In the genomic region with DNA sequence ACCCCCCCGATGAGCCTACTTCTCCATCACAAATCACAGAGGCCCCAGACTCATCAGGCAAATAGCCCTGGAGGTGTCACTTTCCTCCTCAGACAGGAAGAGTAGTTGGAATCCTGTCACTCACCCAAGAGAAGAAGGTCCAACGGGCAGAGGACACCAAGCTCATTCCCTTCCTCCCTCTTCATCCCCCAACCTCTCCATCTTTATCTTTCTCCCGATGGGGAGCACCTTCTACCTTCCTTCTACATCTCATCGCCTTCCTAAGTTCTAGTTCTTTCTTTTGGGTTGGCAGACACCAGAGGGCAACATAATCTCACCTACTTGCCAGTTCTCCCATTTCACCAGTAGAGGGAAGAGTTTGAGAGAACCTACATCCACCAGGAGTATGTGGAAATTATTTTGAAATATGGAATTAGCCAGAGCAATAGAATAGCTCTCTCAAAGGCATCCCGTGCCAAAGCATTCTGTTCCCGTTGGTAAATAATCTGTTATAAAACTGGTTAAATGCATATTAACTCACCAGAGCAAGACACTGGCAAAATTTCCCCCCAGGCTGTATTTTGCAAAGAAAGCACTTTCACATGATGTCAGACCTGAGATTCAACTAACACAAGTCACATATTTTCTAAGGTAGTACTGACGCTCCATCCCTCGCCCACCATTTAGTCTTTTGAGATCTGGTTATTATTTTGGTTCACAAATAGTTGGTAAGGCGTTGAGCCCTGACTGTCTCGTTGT, we compare ENCODE assay signal across 8 cellular contexts. TPM values are rescaled to one million over a fixed set of nuclear protein-coding genes. Genes with fewer than 3 reads are reported as not detected.
A peak's percentile ranks its signal among the peaks of the same experiment; 100 is the strongest.
DNase-seq lines count a peak whose midpoint lies in the region; ATAC-seq and TF ChIP-seq lines count a peak whose summit lies in the region.

No MANE protein-coding gene starts in this region.

- no peaks in the 10 kb centered on the region for H3K36me3 Mint-ChIP-seq in activated T-helper 17 cell treated with anti-CD3 and anti-CD28 coated beads, Interleukin-2, amount 50 U/mL, for 72 hours (ENCODE audit: low read depth)

- intact Hi-C loops in left ventricle myocardium inferior (cut with micrococcal nuclease), result loop anchor here (5.0 to 10.0 kb wide), 2 partner anchors 262 to 596 kb away; no protein-coding TSS in a partner anchor

- peaks cover 15% of the 10 kb centered on the region for H3K4me1 Mint-ChIP-seq in activated T-helper 17 cell treated with anti-CD3 and anti-CD28 coated beads, Interleukin-2, amount 50 U/mL, for 72 hours

- H3K9me3 Mint-ChIP-seq in activated T-helper 17 cell treated with anti-CD3 and anti-CD28 coated beads, Interleukin-2, amount 50 U/mL, for 72 hours, result peaks cover under 1% of the 10 kb centered on the region

- peak; percentile 87 for ATAC-seq in HG03095 (IDR thresholded peaks at IDR 0.05; ENCODE audit: unreplicated experiment)
- ATAC-seq in activated T-helper 17 cell treated with anti-CD3 and anti-CD28 coated beads, Interleukin-2, amount 50 U/mL, for 72 hours (replicated peaks), result peak; percentile 38

- in situ Hi-C loops in GM13976 (cut with MboI; ENCODE audit: low sequenced_read_pairs, unreplicated experiment), result loop anchor here (10.0 to 25.0 kb wide), 3 partner anchors 254 to 596 kb away; no protein-coding TSS in a partner anchor

- peaks cover 74% of the 10 kb centered on the region for H3K27me3 ChIP-seq in left ventricle myocardium inferior (ENCODE audit: low read depth)

- H3K27me3 Mint-ChIP-seq in activated T-helper 17 cell treated with anti-CD3 and anti-CD28 coated beads, Interleukin-2, amount 50 U/mL, for 72 hours, result peaks cover 7% of the 10 kb centered on the region

- H3K27ac ChIP-seq in C4-2B (peak overlapping the region; percentile 3; the same call in 1 of the 2 replicates), left ventricle myocardium inferior (replicated peaks) (no peak overlapping the region)

- H3K4me3 Mint-ChIP-seq in activated T-helper 17 cell treated with anti-CD3 and anti-CD28 coated beads, Interleukin-2, amount 50 U/mL, for 72 hours, result no peak overlapping the region

- no peak overlapping the region for H3K27ac Mint-ChIP-seq in activated T-helper 17 cell treated with anti-CD3 and anti-CD28 coated beads, Interleukin-2, amount 50 U/mL, for 72 hours

- no peak overlapping the region for H3K4me3 ChIP-seq in left ventricle myocardium inferior
- H3K4me3 ChIP-seq in skeletal muscle cell (ENCODE audit: low read depth, low read length), result no peak overlapping the region

- no peaks in the 10 kb centered on the region for H3K36me3 ChIP-seq in left ventricle myocardium inferior

- peak; percentile 81 for DNase-seq in GM13976 (ENCODE audit: low spot score)
- peak; percentile 89 for DNase-seq in NCI-H2171 treated with DMSO at 0.1 percent for 48 hours (lab: John Stamatoyannopoulos, UW)
- DNase-seq in left ventricle myocardium inferior, result no peak
- peak; percentile 25 for DNase-seq in skeletal muscle cell (ENCODE audit: low read depth)
- no peak for DNase-seq in ecto neural progenitor cell (ENCODE audit: low spot score)

- no peaks in the 10 kb centered on the region for H3K4me1 ChIP-seq in left ventricle myocardium inferior

- no peaks in the 10 kb centered on the region for H3K9me3 ChIP-seq in left ventricle myocardium inferior (replicated peaks)

- TF ChIP-seq CTCF in C4-2B (conservative IDR thresholded peaks at IDR 0.05) (peak; percentile 90), GM13976 (IDR thresholded peaks at IDR 0.05; ENCODE audit: borderline replicate concordance, control extremely low read depth, extremely low read depth, insufficient read depth, missing control alignments) (peak; percentile 85), left ventricle myocardium inferior (IDR thresholded peaks at IDR 0.05; ENCODE audit: borderline replicate concordance) (peak; percentile 88)

RNA-seq across cellular contexts. Expression of gene ZIC5, which starts 55.0 kb away (rescaled TPM):
- under 1 TPM in 1 of 2 donors, not detected in 1; 0.04 TPM for total RNA-seq in activated T-helper 17 cell treated with anti-CD3 and anti-CD28 coated beads, Interleukin-2, amount 50 U/mL, for 72 hours
- total RNA-seq in left ventricle myocardium inferior, result not detected

Comparison
In these comparisons a context has a peak if more than half of its experiments do, and no peak if none do; other contexts are left out.
1. DNase-seq: peak in GM13976 (single experiment), NCI-H2171 treated with DMSO at 0.1 percent for 48 hours (single experiment) and skeletal muscle cell (single experiment); none in left ventricle myocardium inferior (single experiment) and ecto neural progenitor cell (single experiment).
2. Peak in every context shown above with its lines, with median percentiles within 50 percentile points of each other: CTCF ChIP-seq.